Comparison of ENCODE assay signal across 8 cellular contexts in the genomic region with DNA sequence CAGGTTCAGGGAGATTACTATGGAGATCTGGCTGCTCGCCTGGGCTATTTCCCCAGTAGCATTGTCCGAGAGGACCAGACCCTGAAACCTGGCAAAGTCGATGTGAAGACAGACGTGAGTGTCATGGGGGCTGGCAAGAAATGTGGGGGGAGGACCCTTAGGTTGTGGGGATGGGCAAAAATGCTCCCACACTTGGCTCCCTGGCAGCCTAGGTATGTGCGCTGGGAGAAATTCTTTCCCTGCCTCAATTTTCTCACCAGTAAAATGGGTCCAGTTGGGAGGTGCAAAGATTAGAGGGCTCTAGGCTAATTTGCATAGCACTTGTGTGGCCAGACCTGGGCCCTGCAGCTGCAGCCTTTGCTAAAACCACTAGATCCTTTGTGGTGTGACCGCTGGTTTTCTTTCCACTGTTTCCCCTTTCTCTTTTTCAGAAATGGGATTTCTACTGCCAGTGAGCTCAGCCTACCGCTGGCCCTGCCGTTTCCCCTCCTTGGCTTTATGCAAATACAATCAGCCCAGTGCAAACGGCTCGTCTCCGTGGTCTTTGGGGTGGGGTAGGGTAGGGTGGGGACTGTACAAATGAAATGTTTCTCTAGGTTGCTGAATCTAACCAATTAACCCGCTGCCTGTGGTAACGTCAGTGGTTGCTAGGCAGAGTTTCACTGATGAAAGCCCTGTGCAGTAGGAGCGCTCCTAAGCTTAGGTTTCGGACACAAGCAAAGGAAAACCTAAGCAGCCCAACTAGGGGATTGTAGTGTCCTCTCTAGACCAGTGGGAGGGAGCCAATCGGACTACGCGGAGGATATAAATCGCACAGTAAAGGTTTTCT. TPM values are rescaled to one million over a fixed set of nuclear protein-coding genes. Genes with fewer than 3 reads are reported as not detected.
DNase-seq lines count a peak whose midpoint lies in the region; ATAC-seq and TF ChIP-seq lines count a peak whose summit lies in the region.

No MANE protein-coding gene starts in this region.

- no peaks in the 10 kb centered on the region for H3K27me3 Mint-ChIP-seq in Calu3 (ENCODE audit: unreplicated experiment)

- H3K4me1 ChIP-seq in OCI-LY7 (ENCODE audit: insufficient read depth, low read length, poor library complexity, severe bottlenecking), result peaks cover 37% of the 10 kb centered on the region
- H3K4me1 ChIP-seq in esophagus (ENCODE audit: control insufficient read depth in 2 of 2, insufficient read depth in 2 of 2, low read length in 1 of 2), result peaks cover 0 to 9% of the 10 kb centered on the region in 2 donors
- H3K4me1 ChIP-seq in mucosa of stomach (ENCODE audit: control insufficient read depth, insufficient read depth, low read length), result peaks cover 24% of the 10 kb centered on the region

- peak overlapping the region; percentile 86 for H3K4me2 ChIP-seq in OCI-LY7 (ENCODE audit: low read length)

- H2AFZ ChIP-seq in OCI-LY7 (ENCODE audit: low read length), result peak overlapping the region; percentile 0; the same call in 1 of the 2 replicates

- BruUV-seq in Calu3 (replicated peaks; lab: Mats Ljungman, UMichigan) (TSS peak; percentile 95), OCI-LY7 (replicated peaks; lab: Mats Ljungman, UMichigan) (TSS peak; percentile 95)

- POLR2A ChIA-PET in OCI-LY7 (lab: Charles Lee), result interaction anchor here (0.6 to 3.5 kb wide), 15 partner anchors 10 to 1848 kb away, joined by 3 to 31 read pairs (median 4); a partner anchor contains a TSS

- no peaks in the 10 kb centered on the region for H4K20me1 ChIP-seq in OCI-LY7 (ENCODE audit: insufficient read depth, low read length)

- H3K79me2 ChIP-seq in OCI-LY7 (ENCODE audit: insufficient read depth, low read depth, low read length), result peaks cover 6% of the 10 kb centered on the region; the same call in 1 of the 2 replicates

- H3K9me3 ChIP-seq in OCI-LY7 (ENCODE audit: low read length) (no peaks in the 10 kb centered on the region), esophagus (ENCODE audit: control insufficient read depth in 2 of 2, insufficient read depth in 1 of 2, low read depth in 1 of 2, low read length in 1 of 2) (no peaks in the 10 kb centered on the region), mucosa of stomach (ENCODE audit: control insufficient read depth, low read length) (no peaks in the 10 kb centered on the region)

- peaks cover 30% of the 10 kb centered on the region for H3K4me1 Mint-ChIP-seq in Calu3 (ENCODE audit: low read depth, unreplicated experiment)

- H3K27ac ChIP-seq in OCI-LY7 (ENCODE audit: low read depth, low read length, poor library complexity, severe bottlenecking) (peak overlapping the region; percentile 95), esophagus (ENCODE audit: low read depth in 2 of 2, low read length in 1 of 2) (peak overlapping the region; percentile 97 to 99)

- DNase-seq in Calu3 (peak; percentile 91), HuH-7.5 (ENCODE audit: low spot score) (peak; percentile 81), OCI-LY7 (ENCODE audit: low spot score) (peak; percentile 98), activated T-cell treated with anti-CD3 and anti-CD28 coated beads for 48 hours (ENCODE audit: low read depth) (peak; percentile 79)
- peak; percentile 74 to 80 for DNase-seq in stimulated activated CD8-positive, alpha-beta memory T cell treated with anti-CD3 and anti-CD28 coated beads, Interleukin-7, amount 100 ng/mL, for 1 hour (ENCODE audit: low read depth in 2 of 2)

- H3K36me3 Mint-ChIP-seq in Calu3 (ENCODE audit: insufficient read depth, unreplicated experiment), result peaks cover 66% of the 10 kb centered on the region

- 8% methylated on average over 19 of the region's 19 CpGs for WGBS in esophagus, 2 donors

- H3K4me3 ChIP-seq in OCI-LY7 (ENCODE audit: low read depth, low read length, poor library complexity, severe bottlenecking) (peak overlapping the region; percentile 68), esophagus (ENCODE audit: low read depth in 1 of 2, low read length in 2 of 2) (peak overlapping the region; percentile 57 to 78), mucosa of stomach (ENCODE audit: low read length) (peak overlapping the region; percentile 52)

- intact Hi-C loops in Calu3 (cut with micrococcal nuclease; ENCODE audit: unreplicated experiment), result loop anchor here (10.0 kb wide), 1 partner anchor 112 kb away; no protein-coding TSS in a partner anchor
- intact Hi-C loops in OCI-LY7 (cut with micrococcal nuclease; ENCODE audit: unreplicated experiment), result loop anchor here (1.0 to 10.0 kb wide), 4 partner anchors 22 to 172 kb away; a partner anchor contains a TSS

- no peaks in the 10 kb centered on the region for H3K9me3 Mint-ChIP-seq in Calu3 (ENCODE audit: low read depth, unreplicated experiment)

- CTCF ChIA-PET in Calu3 (lab: Charles Lee) (interaction anchor here (0.5 to 2.9 kb wide), 13 partner anchors 21 to 820 kb away, joined by 3 to 15 read pairs (median 4); a partner anchor contains a TSS), OCI-LY7 (lab: Charles Lee; ENCODE audit: unreplicated experiment) (interaction anchor here (0.6 to 1.2 kb wide), 6 partner anchors 10 to 1101 kb away, joined by 3 to 12 read pairs (median 4); a partner anchor contains a TSS)

- peak; percentile 65 for ATAC-seq in GM21529 (IDR thresholded peaks at IDR 0.05; ENCODE audit: unreplicated experiment)

- peak overlapping the region; percentile 83 for H3K9ac ChIP-seq in mucosa of stomach (ENCODE audit: low read length)

- H3K9me2 ChIP-seq in OCI-LY7 (ENCODE audit: insufficient read depth, low read length), result no peaks in the 10 kb centered on the region

- peak overlapping the region; percentile 85 for H3K27ac Mint-ChIP-seq in Calu3 (ENCODE audit: unreplicated experiment)

- H3K27me3 ChIP-seq in esophagus (ENCODE audit: control insufficient read depth in 1 of 2, insufficient read depth in 2 of 2, low read length in 2 of 2) (no peaks in the 10 kb centered on the region), mucosa of stomach (ENCODE audit: control insufficient read depth, insufficient read depth, low read length) (no peaks in the 10 kb centered on the region)

- H3K36me3 ChIP-seq in OCI-LY7 (ENCODE audit: insufficient read depth, low read length), result peaks cover 3% of the 10 kb centered on the region; the same call in 1 of the 2 replicates
- peaks cover 0 to 2% of the 10 kb centered on the region in 2 donors for H3K36me3 ChIP-seq in esophagus (ENCODE audit: control insufficient read depth in 2 of 2, insufficient read depth in 2 of 2, low read length in 1 of 2)
- no peaks in the 10 kb centered on the region for H3K36me3 ChIP-seq in mucosa of stomach (ENCODE audit: control insufficient read depth, insufficient read depth, low read length)

- TF ChIP-seq CTCF in Calu3 (IDR thresholded peaks at IDR 0.05; ENCODE audit: unreplicated experiment) (no peak), OCI-LY7 (conservative IDR thresholded peaks at IDR 0.05; ENCODE audit: low read length) (no peak)

- peak overlapping the region; percentile 86 for H3K4me3 Mint-ChIP-seq in Calu3 (ENCODE audit: low read depth, unreplicated experiment)

RNA-seq across cellular contexts. Expression of a gene that starts 0.9 kb away (rescaled TPM):
- total RNA-seq in Calu3 (2022) (21.0 and 22.7 TPM in 2 replicates), OCI-LY7 (2022) (51.3 and 56.3 TPM in 2 replicates)
- total RNA-seq in OCI-LY7 (2014; rRNA removed; shearing (Covaris generic)), result 32.2 and 37.1 TPM in 2 replicates
- polyA plus RNA-seq in esophagus, result 10 to 100 TPM; 30.9 to 41.8 TPM

RNA-seq across cellular contexts. Expression of a gene that starts 1.9 kb away (rescaled TPM):
- total RNA-seq in Calu3 (2022) (30.2 and 49.3 TPM in 2 replicates), OCI-LY7 (2022) (not detected in 2 replicates)
- total RNA-seq in OCI-LY7 (2014; rRNA removed; shearing (Covaris generic)), result not detected in 2 replicates
- polyA plus RNA-seq in esophagus, result 1 to 10 TPM in 1 of 2 donors, under 1 TPM in 1; 0.47 to 1.8 TPM

RNA-seq across cellular contexts. Expression of a gene that starts 21.8 kb away (rescaled TPM):
- total RNA-seq in Calu3 (2022), result 95.4 and 109 TPM in 2 replicates
- 76.1 and 81.6 TPM in 2 replicates for total RNA-seq in OCI-LY7 (2014; rRNA removed; shearing (Covaris generic))
- 87.9 and 90.8 TPM in 2 replicates for total RNA-seq in OCI-LY7 (2022)
- 10 to 100 TPM; 36.3 to 44.7 TPM for polyA plus RNA-seq in esophagus

RNA-seq across cellular contexts. Expression of a gene that starts 26.2 kb away (rescaled TPM):
- total RNA-seq in Calu3 (2022), result 95.4 and 102 TPM in 2 replicates
- 315 and 328 TPM in 2 replicates for total RNA-seq in OCI-LY7 (2014; rRNA removed; shearing (Covaris generic))
- total RNA-seq in OCI-LY7 (2022), result 214 and 244 TPM in 2 replicates
- 10 to 100 TPM; 48.9 to 58.1 TPM for polyA plus RNA-seq in esophagus

RNA-seq across cellular contexts. Expression of a gene that starts 26.9 kb away (rescaled TPM):
- 17.8 and 20.2 TPM in 2 replicates for total RNA-seq in Calu3 (2022)
- total RNA-seq in OCI-LY7 (2014; rRNA removed; shearing (Covaris generic)), result 3.3 and 5.0 TPM in 2 replicates
- 52.1 and 54.8 TPM in 2 replicates for total RNA-seq in OCI-LY7 (2022)
- 1 to 10 TPM; 3.1 to 6.8 TPM for polyA plus RNA-seq in esophagus

Comparison
In these comparisons a context has a peak if more than half of its experiments do, and no peak if none do; other contexts are left out.
1. Peak in every context shown above with its lines: DNase-seq, ATAC-seq, H3K4me3 ChIP-seq and H3K27ac ChIP-seq.
2. RNA of a gene that starts 1.9 kb away (total RNA-seq): 30.2 to 49.3 TPM in Calu3; not detected in OCI-LY7; every median in the first group is over 10 times any median in the second.